Comparison of ENCODE assay signal across 13 cellular contexts in the genomic region with DNA sequence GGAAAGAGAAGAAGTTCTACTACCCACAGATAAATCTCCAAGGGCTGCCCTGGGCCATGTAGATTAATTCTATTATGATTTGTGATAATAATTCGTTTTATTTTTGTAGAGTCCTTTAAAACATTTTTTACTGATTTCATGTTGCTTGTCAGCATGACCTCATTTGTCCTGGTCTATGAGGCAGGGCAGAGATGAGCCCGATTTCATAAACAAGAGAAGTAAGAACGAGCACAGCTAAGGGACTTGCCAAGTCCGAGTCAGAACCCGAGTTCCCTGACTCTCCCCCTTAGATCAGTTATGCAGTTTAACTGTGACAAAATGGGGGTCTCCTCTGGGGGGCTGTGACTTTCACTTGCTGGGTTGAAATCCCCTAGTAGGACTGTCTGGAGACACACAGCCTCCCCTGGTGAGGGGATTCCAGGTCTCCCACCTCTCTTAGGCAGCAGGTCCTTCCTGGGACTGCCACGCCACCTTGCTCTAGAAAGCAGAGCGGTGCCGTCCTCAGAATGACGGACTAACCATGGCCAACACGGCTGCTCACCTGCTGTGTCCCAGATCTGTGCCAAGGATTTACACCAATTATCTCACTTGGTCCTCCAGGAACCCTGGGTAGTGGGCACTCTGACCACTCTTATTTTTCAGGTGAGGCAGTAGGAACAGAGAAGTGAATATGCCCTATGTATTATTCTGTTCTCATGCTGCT. TPM values are rescaled to one million over a fixed set of nuclear protein-coding genes. Genes with fewer than 3 reads are reported as not detected.
A peak's percentile ranks its signal among the peaks of the same experiment; 100 is the strongest.
DNase-seq lines count a peak whose midpoint lies in the region; ATAC-seq, FAIRE-seq and TF ChIP-seq lines count a peak whose summit lies in the region.
"Had no signal": no experiment of that assay in that cellular context is flagged by ENCODE, and none has a peak within 500 bp of the region (broad histone marks: within the 10 kb centered on the region; RNA-seq: fewer than 3 reads in every experiment).

No MANE protein-coding gene starts in this region.

- H4K20me1 ChIP-seq in GM12878 (ENCODE audit: control insufficient read depth, insufficient read depth) = no peaks in the 10 kb centered on the region; the same call in 1 of the 2 replicates

- BruUV-seq in GM12878 (replicated peaks; lab: Mats Ljungman, UMichigan) = no TSS peak

- H3K36me3 ChIP-seq in GM12878 (ENCODE audit: control insufficient read depth in 2 of 2, insufficient read depth in 2 of 2, low read length in 1 of 2) (no peaks in the 10 kb centered on the region), psoas muscle (ENCODE audit: insufficient read depth in 1 of 2, low read depth in 1 of 2) (no peaks in the 10 kb centered on the region)

- H3K4me1 ChIP-seq in GM12878 (ENCODE audit: control insufficient read depth, insufficient read depth, low read length) (no peaks in the 10 kb centered on the region), psoas muscle (no peaks in the 10 kb centered on the region)

- POLR2A ChIA-PET in GM12878 (lab: Charles Lee) = no interaction called here

- intact Hi-C loops in GM12878 (cut with micrococcal nuclease; ENCODE audit: unreplicated experiment) (no loop called here), Right ventricle myocardium superior (cut with DNase I) (no loop called here), psoas muscle (cut with DNase I) (no loop called here)

- H3K27me3 ChIP-seq in GM12878 (replicated peaks in 1 of 2; ENCODE audit: control insufficient read depth in 2 of 2, insufficient read depth in 2 of 2, low read length in 1 of 2) (no peaks in the 10 kb centered on the region), psoas muscle (ENCODE audit: insufficient read depth in 3 of 3, low read length in 2 of 3) (no peaks in the 10 kb centered on the region)

- H3K27ac ChIP-seq in GM12878 (ENCODE audit: control insufficient read depth, insufficient read depth) = no peak overlapping the region
- peak overlapping the region; percentile 63 for H3K27ac ChIP-seq in psoas muscle

- in situ Hi-C loops in GM12878 (cut with MboI) = no loop called here

- no peak overlapping the region for H3K9ac ChIP-seq in GM12878 (ENCODE audit: control insufficient read depth, insufficient read depth, low read length)

- H3K79me2 ChIP-seq in GM12878 (ENCODE audit: control insufficient read depth, insufficient read depth, low read length) = no peaks in the 10 kb centered on the region

- CTCF ChIA-PET in GM12878 (lab: Yijun Ruan, JAX) = no interaction called here

- ATAC-seq in GM12878 (peak; percentile 54; the same call in 2 of the 3 replicates), Right ventricle myocardium superior (ENCODE audit: poor library complexity) (peak; percentile 71), psoas muscle (peak in 3 of 4 donors; percentile 35 to 77 (median 46)), GM19452 (IDR thresholded peaks at IDR 0.05; ENCODE audit: unreplicated experiment) (no peak)
- ATAC-seq: activated CD8-positive, alpha-beta T cell treated with anti-CD3 and anti-CD28 coated beads, Interleukin-2, amount 10 ng/mL, durations not matched to agents 7 days and 5 days had no signal

- TF ChIP-seq POLR2A in GM12878 (IDR thresholded peaks at IDR 0.05; ENCODE audit: low read depth, low read length) (no peak), erythroblast (IDR thresholded peaks at IDR 0.05; ENCODE audit: low read length) (no peak)

- no peak for TF ChIP-seq RAD21 in GM12878 (IDR thresholded peaks at IDR 0.05; ENCODE audit: insufficient read depth, low read depth, low read length)

- SMC1A ChIA-PET in GM12878 (lab: Charles Lee; ENCODE audit: uncharacterized antibody, unreplicated experiment) = no interaction called here

- no peak for FAIRE-seq in GM12878 (lab: Jason Lieb, UNC)
- FAIRE-seq: RCC 7860 had no signal

- no peak overlapping the region for H2AFZ ChIP-seq in GM12878 (ENCODE audit: control insufficient read depth, low read depth, low read length)

- no peak for TF ChIP-seq EP300 in GM12878 (IDR thresholded peaks at IDR 0.05; ENCODE audit: borderline replicate concordance in 1 of 2, control insufficient read depth in 1 of 2, low read depth in 2 of 2, low read length in 2 of 2)

- H3K4me3 ChIP-seq in GM12878 = no peak overlapping the region
- H3K4me3 ChIP-seq in psoas muscle = no peak overlapping the region

- DNase-seq in AG20443 (ENCODE audit: low spot score) (peak; percentile 76), GM12878 (ENCODE audit: low read depth, low spot score) (no peak), Right ventricle myocardium superior (no peak), psoas muscle (peak in 1 of 2 donors; percentile 33), erythroblast (lab: John Stamatoyannopoulos, UW) (no peak), SHP77 (lab: John Stamatoyannopoulos, UW) (no peak), A172 (ENCODE audit: low spot score) (no peak)
- DNase-seq: activated CD8-positive, alpha-beta T cell treated with anti-CD3 and anti-CD28 coated beads, Interleukin-2, amount 10 ng/mL, durations not matched to agents 7 days and 5 days; activated naive CD4-positive, alpha-beta T cell treated with anti-CD3 and anti-CD28 coated beads, Interleukin-2, amount 50 U/mL, for 16 hours; Karpas-422; T-helper 9 cell had no signal

- TF ChIP-seq CTCF in GM12878 (IDR thresholded peaks at IDR 0.05 in 2 of 3, conservative IDR thresholded peaks at IDR 0.05 in 1 of 3; ENCODE audit: control insufficient read depth in 2 of 3, extremely low read depth in 1 of 3, insufficient read depth in 1 of 3, low read depth in 3 of 3, low read length in 3 of 3) = no peak
- TF ChIP-seq CTCF in psoas muscle (IDR thresholded peaks at IDR 0.05) = no peak

- H3K9me3 ChIP-seq in GM12878 (replicated peaks; ENCODE audit: control insufficient read depth, insufficient read depth, low read length) (no peaks in the 10 kb centered on the region; the same call in 2 of the 3 replicates), psoas muscle (no peaks in the 10 kb centered on the region)

- RAD21 ChIA-PET in GM12878 (lab: Charles Lee; ENCODE audit: unreplicated experiment) = interaction anchor here (1.0 kb wide), 1 partner anchor 171 kb away, joined by 3 read pairs; no protein-coding TSS in a partner anchor

- WGBS in GM12878 (ENCODE audit: insufficient coverage, insufficient replicate concordance, low lambda C conversion rate, missing lambda C conversion rate) = 21% methylated on average over 10 of the region's 10 CpGs
- 40 to 52% (median 44%) methylated on average over 10 of the region's 10 CpGs for WGBS in psoas muscle, 3 donors

- no peak overlapping the region for H3K4me2 ChIP-seq in GM12878 (ENCODE audit: control insufficient read depth, insufficient read depth)

TF ChIP-seq in GM12878, 131 proteins besides CTCF, POLR2A, EP300 and RAD21 (continues in another document):
- TF ChIP-seq, protein P1, sequence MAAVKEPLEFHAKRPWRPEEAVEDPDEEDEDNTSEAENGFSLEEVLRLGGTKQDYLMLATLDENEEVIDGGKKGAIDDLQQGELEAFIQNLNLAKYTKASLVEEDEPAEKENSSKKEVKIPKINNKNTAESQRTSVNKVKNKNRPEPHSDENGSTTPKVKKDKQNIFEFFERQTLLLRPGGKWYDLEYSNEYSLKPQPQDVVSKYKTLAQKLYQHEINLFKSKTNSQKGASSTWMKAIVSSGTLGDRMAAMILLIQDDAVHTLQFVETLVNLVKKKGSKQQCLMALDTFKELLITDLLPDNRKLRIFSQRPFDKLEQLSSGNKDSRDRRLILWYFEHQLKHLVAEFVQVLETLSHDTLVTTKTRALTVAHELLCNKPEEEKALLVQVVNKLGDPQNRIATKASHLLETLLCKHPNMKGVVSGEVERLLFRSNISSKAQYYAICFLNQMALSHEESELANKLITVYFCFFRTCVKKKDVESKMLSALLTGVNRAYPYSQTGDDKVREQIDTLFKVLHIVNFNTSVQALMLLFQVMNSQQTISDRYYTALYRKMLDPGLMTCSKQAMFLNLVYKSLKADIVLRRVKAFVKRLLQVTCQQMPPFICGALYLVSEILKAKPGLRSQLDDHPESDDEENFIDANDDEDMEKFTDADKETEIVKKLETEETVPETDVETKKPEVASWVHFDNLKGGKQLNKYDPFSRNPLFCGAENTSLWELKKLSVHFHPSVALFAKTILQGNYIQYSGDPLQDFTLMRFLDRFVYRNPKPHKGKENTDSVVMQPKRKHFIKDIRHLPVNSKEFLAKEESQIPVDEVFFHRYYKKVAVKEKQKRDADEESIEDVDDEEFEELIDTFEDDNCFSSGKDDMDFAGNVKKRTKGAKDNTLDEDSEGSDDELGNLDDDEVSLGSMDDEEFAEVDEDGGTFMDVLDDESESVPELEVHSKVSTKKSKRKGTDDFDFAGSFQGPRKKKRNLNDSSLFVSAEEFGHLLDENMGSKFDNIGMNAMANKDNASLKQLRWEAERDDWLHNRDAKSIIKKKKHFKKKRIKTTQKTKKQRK (IDR thresholded peaks at IDR 0.05; ENCODE audit: low read depth, low read length) = no peak
- no peak for TF ChIP-seq ZNF217 (IDR thresholded peaks at IDR 0.05)
- TF ChIP-seq, protein P2, sequence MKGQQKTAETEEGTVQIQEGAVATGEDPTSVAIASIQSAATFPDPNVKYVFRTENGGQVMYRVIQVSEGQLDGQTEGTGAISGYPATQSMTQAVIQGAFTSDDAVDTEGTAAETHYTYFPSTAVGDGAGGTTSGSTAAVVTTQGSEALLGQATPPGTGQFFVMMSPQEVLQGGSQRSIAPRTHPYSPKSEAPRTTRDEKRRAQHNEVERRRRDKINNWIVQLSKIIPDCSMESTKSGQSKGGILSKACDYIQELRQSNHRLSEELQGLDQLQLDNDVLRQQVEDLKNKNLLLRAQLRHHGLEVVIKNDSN (IDR thresholded peaks at IDR 0.05; ENCODE audit: borderline replicate concordance, extremely low read length, insufficient read depth, low read depth, low read length) = no peak

RNA-seq across cellular contexts. Expression of a gene that starts 31.0 kb away (rescaled TPM):
- 0.13 and 0.17 TPM in 2 replicates for total RNA-seq in GM12878 (2013; cell fraction: nucleolus; rRNA removed)
- total RNA-seq in GM12878 (2014; rRNA removed) = not detected in 2 replicates
- total RNA-seq in GM12878 (2014; rRNA removed; fragmentation: Illumina TruSeq; extraction: Trizol) = not detected in 2 replicates
- total RNA-seq in GM12878 (2021) = 0.27 and 0.31 TPM in 2 replicates
- not detected for polyA plus RNA-seq in GM12878 (2011; ENCODE audit: low read depth)
- 0.10 and 0.11 TPM in 2 replicates for polyA plus RNA-seq in GM12878 (2011; rRNA removed)
- polyA plus RNA-seq in GM12878 (2011; cell fraction: cytosol; rRNA removed) = 0.05 and 0.07 TPM in 2 replicates
- polyA plus RNA-seq in GM12878 (2011; cell fraction: nucleus; rRNA removed) = 0.15 and 0.54 TPM in 2 replicates
- polyA plus RNA-seq in GM12878 (2012) = 0.08 and 0.13 TPM in 2 replicates
- polyA plus RNA-seq in GM12878 (2014; fragmentation: Illumina TruSeq; extraction: Trizol) = not detected in 2 replicates
- polyA plus RNA-seq in GM12878 (2014; fragmentation: Nextera tagmentation; extraction: Ambion mirVana) = not detected
- not detected in 2 replicates for polyA plus RNA-seq in GM12878 (2014; rRNA removed)
- polyA plus RNA-seq in GM12878 (2016; fragmentation: Nextera tagmentation; extraction: Ambion mirVana) = under 1 TPM in 1 of 2 experiments, not detected in 1; 0.04 TPM
- polyA minus RNA-seq in GM12878 (2011; rRNA and poly(A)+ RNA removed) = 0.10 and 0.15 TPM in 2 replicates
- 0.83 and 0.94 TPM in 2 replicates for polyA minus RNA-seq in GM12878 (2011; cell fraction: cytosol; rRNA and poly(A)+ RNA removed)
- polyA minus RNA-seq in GM12878 (2011; cell fraction: nucleus; rRNA and poly(A)+ RNA removed) = 0.24 TPM in 1 of 2 replicates, not detected in the other
- 12.4 TPM for total RNA-seq in Right ventricle myocardium superior
- 10 to 100 TPM in 2 of 4 donors, 1 to 10 TPM in 2; 8.5 to 19.6 (median 9.4) TPM for total RNA-seq in psoas muscle
- polyA plus RNA-seq in psoas muscle = 10 to 100 TPM in 1 of 3 donors, 1 to 10 TPM in 2; 5.2 to 13.1 (median 9.4) TPM
- 7.0 and 11.2 TPM in 2 replicates for total RNA-seq in A172 (2014; rRNA removed; shearing (Covaris generic))
